Comparison of ENCODE assay signal across 14 cellular contexts in genomic region chr11:62958547-62959071, GRCh38. TPM values are rescaled to one million over a fixed set of nuclear protein-coding genes. Genes with fewer than 3 reads are reported as not detected.
DNase-seq lines count a peak whose midpoint lies in the region; FAIRE-seq and TF ChIP-seq lines count a peak whose summit lies in the region.
"Had no signal": no experiment of that assay in that cellular context is flagged by ENCODE, and none has a peak within 500 bp of the region (broad histone marks: within the 10 kb centered on the region; RNA-seq: fewer than 3 reads in every experiment).

No MANE protein-coding gene starts in this region.

- no peak overlapping the region for H2AK5ac ChIP-seq in neuronal stem cell (ENCODE audit: low read depth, low read length)

- H3K18ac ChIP-seq in neuronal stem cell (ENCODE audit: low read length), result no peak overlapping the region

- H2BK12ac ChIP-seq in neuronal stem cell (ENCODE audit: low read length), result no peak overlapping the region

- TF ChIP-seq CTCF in astrocyte (IDR thresholded peaks at IDR 0.05; ENCODE audit: insufficient read depth, low read depth, low read length), result no peak
- no peak for TF ChIP-seq CTCF in type B pancreatic cell (conservative IDR thresholded peaks at IDR 0.05)

- no peak overlapping the region for H3K14ac ChIP-seq in neuronal stem cell (ENCODE audit: low read length)

- no peak overlapping the region for H4K8ac ChIP-seq in neuronal stem cell (ENCODE audit: low read depth, low read length)

- H3K79me2 ChIP-seq in astrocyte (ENCODE audit: insufficient read depth, low read length), result no peaks in the 10 kb centered on the region

- DNase-seq in NCI-H1417 (lab: John Stamatoyannopoulos, UW) (peak in 2 of 3 experiments; percentile 20 to 40), NCI-H1417 treated with DMSO at 0.1 percent for 48 hours (lab: John Stamatoyannopoulos, UW) (no peak), astrocyte (ENCODE audit: low read depth) (no peak), islet precursor cell (peak; percentile 13), type B pancreatic cell (ENCODE audit: extremely low spot score, unreplicated experiment) (no peak), NCI-H524 treated with DMSO at 0.1 percent for 48 hours (lab: John Stamatoyannopoulos, UW) (no peak), neuronal stem cell (ENCODE audit: low spot score) (no peak), GDM1 (lab: John Stamatoyannopoulos, UW) (no peak)
- DNase-seq: activated naive CD4-positive, alpha-beta T cell treated with anti-CD3 and anti-CD28 coated beads, Interleukin-2, amount 50 U/mL, for 16 hours; KG1; stimulated activated CD4-positive, alpha-beta T cell treated with anti-CD3 and anti-CD28 coated beads, Interleukin-4, amount 100 ng/mL, for 4 hours had no signal

- WGBS in neuronal stem cell (ENCODE audit: extremely low coverage in 2 of 2, insufficient read length in 2 of 2, insufficient replicate concordance in 1 of 2), 2 donors, result no CpG with 5 or more reads among the region's 8 CpGs

- H3K27me3 Mint-ChIP-seq in astrocyte (ENCODE audit: low read depth, unreplicated experiment) (peaks cover 2% of the 10 kb centered on the region), type B pancreatic cell (peaks cover 3% of the 10 kb centered on the region)

- no peak overlapping the region for H2BK120ac ChIP-seq in neuronal stem cell (ENCODE audit: low read depth, low read length)

- H4K91ac ChIP-seq in neuronal stem cell (ENCODE audit: low read depth, low read length, poor library complexity), result no peak overlapping the region

- H3K79me1 ChIP-seq in neuronal stem cell (ENCODE audit: low read depth, low read length), result no peaks in the 10 kb centered on the region

- H3K9ac ChIP-seq in astrocyte (ENCODE audit: low read length) (no peak overlapping the region), neuronal stem cell (ENCODE audit: low read depth, low read length, poor library complexity) (no peak overlapping the region)

- H3K27ac Mint-ChIP-seq in astrocyte (ENCODE audit: unreplicated experiment), result peak overlapping the region; percentile 11
- H3K27ac Mint-ChIP-seq in type B pancreatic cell, result peak overlapping the region; percentile 87

- no peak overlapping the region for H3K4me3 ChIP-seq in astrocyte (ENCODE audit: insufficient read depth, low read depth, low read length)
- H3K4me3 ChIP-seq in neuronal stem cell (ENCODE audit: low read length in 2 of 2), result no peak overlapping the region
- H3K4me3 ChIP-seq: thoracic aorta had no signal

- H3K4me2 ChIP-seq in astrocyte (ENCODE audit: low read length) (no peak overlapping the region), neuronal stem cell (ENCODE audit: insufficient read depth, low read length, poor library complexity, severe bottlenecking) (no peak overlapping the region)

- H2BK15ac ChIP-seq in neuronal stem cell (ENCODE audit: low read length), result no peak overlapping the region

- H3K9me3 Mint-ChIP-seq in astrocyte (ENCODE audit: unreplicated experiment), result peaks cover 3% of the 10 kb centered on the region
- peaks cover 12% of the 10 kb centered on the region for H3K9me3 Mint-ChIP-seq in type B pancreatic cell

- H3K4me3 Mint-ChIP-seq in astrocyte (ENCODE audit: unreplicated experiment), result no peak overlapping the region
- peak overlapping the region; percentile 56 for H3K4me3 Mint-ChIP-seq in type B pancreatic cell

- H3K27me3 ChIP-seq in astrocyte (ENCODE audit: insufficient read depth, low read length) (no peaks in the 10 kb centered on the region), neuronal stem cell (ENCODE audit: control insufficient read depth in 3 of 3, insufficient read depth in 3 of 3, low read depth in 1 of 3, low read length in 3 of 3) (no peaks in the 10 kb centered on the region)

- H4K20me1 ChIP-seq in astrocyte (ENCODE audit: insufficient read depth, low read length), result no peaks in the 10 kb centered on the region

- H3K4ac ChIP-seq in neuronal stem cell (ENCODE audit: low read length), result no peak overlapping the region

- no peak overlapping the region for H3K23ac ChIP-seq in neuronal stem cell (ENCODE audit: low read depth, low read length, poor library complexity)

- H2AFZ ChIP-seq in astrocyte (ENCODE audit: low read depth, low read length) (no peak overlapping the region), neuronal stem cell (ENCODE audit: low read length) (no peak overlapping the region)

- H3K27ac ChIP-seq in astrocyte (ENCODE audit: low read depth, low read length) (no peak overlapping the region), neuronal stem cell (replicated peaks; ENCODE audit: low read length) (no peak overlapping the region)
- H3K27ac ChIP-seq: thoracic aorta had no signal

- H2BK5ac ChIP-seq in neuronal stem cell (ENCODE audit: low read length), result no peak overlapping the region

- H3K4me1 Mint-ChIP-seq in astrocyte (ENCODE audit: low read depth, unreplicated experiment) (peaks cover 12% of the 10 kb centered on the region), type B pancreatic cell (ENCODE audit: unreplicated experiment) (peaks cover 22% of the 10 kb centered on the region)

- H3K4me1 ChIP-seq in astrocyte (ENCODE audit: insufficient read depth, low read length), result no peaks in the 10 kb centered on the region
- H3K4me1 ChIP-seq in neuronal stem cell (ENCODE audit: control insufficient read depth in 2 of 2, insufficient read depth in 1 of 2, low read depth in 1 of 2, low read length in 2 of 2), result peaks cover 0 to 7% of the 10 kb centered on the region in 2 donors

- H3K9me3 ChIP-seq in astrocyte (ENCODE audit: insufficient read depth, low read depth, low read length) (no peaks in the 10 kb centered on the region), neuronal stem cell (replicated peaks in 1 of 2; ENCODE audit: control insufficient read depth in 2 of 2, insufficient read depth in 1 of 2, low read depth in 1 of 2, low read length in 2 of 2) (no peaks in the 10 kb centered on the region)
- H3K9me3 ChIP-seq: thoracic aorta had no signal

- H3K36me3 ChIP-seq in astrocyte (ENCODE audit: insufficient read depth, low read length) (no peaks in the 10 kb centered on the region), neuronal stem cell (replicated peaks in 1 of 2; ENCODE audit: control insufficient read depth in 2 of 2, insufficient read depth in 2 of 2, low read length in 2 of 2) (no peaks in the 10 kb centered on the region)
- H3K36me3 ChIP-seq: thoracic aorta had no signal

- no peak for FAIRE-seq in astrocyte (lab: Jason Lieb, UNC)
- FAIRE-seq: frontal cortex had no signal

- H3K36me3 Mint-ChIP-seq in astrocyte (ENCODE audit: low read depth, unreplicated experiment) (no peaks in the 10 kb centered on the region), type B pancreatic cell (peaks cover under 1% of the 10 kb centered on the region)

RNA-seq across cellular contexts. Expression of gene SLC22A6, which starts 26.2 kb away (rescaled TPM):
- total RNA-seq in astrocyte (not detected in 2 replicates), type B pancreatic cell (ENCODE audit: low replicate concordance) (1.5 TPM in 1 of 2 replicates, not detected in the other)
- not detected for polyA plus RNA-seq in neuronal stem cell (2013, experiment 1 of 2)
- polyA plus RNA-seq in neuronal stem cell (2013, experiment 2 of 2), result not detected
- total RNA-seq: mononuclear cell, thoracic aorta had no signal

RNA-seq across cellular contexts. Expression of gene CHRM1, which starts 37.4 kb away (rescaled TPM):
- total RNA-seq in astrocyte (not detected in 2 replicates), type B pancreatic cell (ENCODE audit: low replicate concordance) (0.29 and 2.1 TPM in 2 replicates)
- polyA plus RNA-seq in neuronal stem cell (2013, experiment 1 of 2), result not detected
- not detected for polyA plus RNA-seq in neuronal stem cell (2013, experiment 2 of 2)
- total RNA-seq: mononuclear cell, thoracic aorta had no signal

RNA-seq across cellular contexts. Expression of gene SLC22A8, which starts 57.0 kb away (rescaled TPM):
- total RNA-seq in astrocyte, result not detected in 2 replicates
- total RNA-seq in type B pancreatic cell (ENCODE audit: low replicate concordance), result 0.17 and 0.85 TPM in 2 replicates
- not detected for polyA plus RNA-seq in neuronal stem cell (2013, experiment 1 of 2)
- not detected for polyA plus RNA-seq in neuronal stem cell (2013, experiment 2 of 2)
- total RNA-seq: mononuclear cell, thoracic aorta had no signal

Comparison
In these comparisons a context has a peak if more than half of its experiments do, and no peak if none do; other contexts are left out.
1. DNase-seq: peak in NCI-H1417 (2 of 3) and islet precursor cell (single experiment); none in NCI-H1417 treated with DMSO at 0.1 percent for 48 hours (single experiment), astrocyte (single experiment), type B pancreatic cell (single experiment), NCI-H524 treated with DMSO at 0.1 percent for 48 hours (single experiment), neuronal stem cell (single experiment) and GDM1 (single experiment).